1 cellular context compared by ENCODE assay signal in genomic region chr6:125174626-125175025, GRCh38.
TF ChIP-seq lines count a peak whose summit lies in the region.

No MANE protein-coding gene starts in this region.

TF ChIP-seq in K562, 482 proteins besides CTCF, POLR2A, EP300 and RAD21 (continued from another document and continues in another):
- TF ChIP-seq MLX (CRISPR knock-in tag; conservative IDR thresholded peaks at IDR 0.05) = no peak
- TF ChIP-seq ZNF57 (CRISPR knock-in tag; IDR thresholded peaks at IDR 0.05) = no peak
- TF ChIP-seq ZNF655 (CRISPR knock-in tag; IDR thresholded peaks at IDR 0.05) = no peak
- TF ChIP-seq ZNF197 (CRISPR knock-in tag; IDR thresholded peaks at IDR 0.05; ENCODE audit: low read depth) = no peak
- peak; percentile 27; the same call in 1 of the 2 replicates for TF ChIP-seq TCF3 (CRISPR knock-in tag; IDR thresholded peaks at IDR 0.05)
- no peak for TF ChIP-seq NCOA6 (IDR thresholded peaks at IDR 0.05)
- 0 out of 2 replicates have a peak, but pooled peaks have one; percentile 35 for TF ChIP-seq NR2C1 (IDR thresholded peaks at IDR 0.05)
- peak; percentile 84 for TF ChIP-seq NR2C1 (tag; IDR thresholded peaks at IDR 0.05)
- no peak for TF ChIP-seq ID3 (CRISPR knock-in tag; IDR thresholded peaks at IDR 0.05)
- TF ChIP-seq ID3 (tag; IDR thresholded peaks at IDR 0.05) = no peak
- no peak for TF ChIP-seq E4F1 (CRISPR knock-in tag; IDR thresholded peaks at IDR 0.05; ENCODE audit: borderline replicate concordance)
- TF ChIP-seq CTBP1 (IDR thresholded peaks at IDR 0.05; ENCODE audit: borderline replicate concordance) = 0 out of 2 replicates have a peak, but pooled peaks have one; percentile 41
- TF ChIP-seq ZBTB5 (IDR thresholded peaks at IDR 0.05) = no peak
- TF ChIP-seq THAP7 (CRISPR knock-in tag; IDR thresholded peaks at IDR 0.05) = no peak
- no peak for TF ChIP-seq TFAP4 (CRISPR knock-in tag; IDR thresholded peaks at IDR 0.05; ENCODE audit: borderline replicate concordance)
- no peak for TF ChIP-seq XRCC4 (IDR thresholded peaks at IDR 0.05; ENCODE audit: extremely low read depth, insufficient read depth, insufficient read length)
- no peak for TF ChIP-seq ZNF766 (CRISPR knock-in tag; conservative IDR thresholded peaks at IDR 0.05)
- TF ChIP-seq ZMIZ1 (IDR thresholded peaks at IDR 0.05; ENCODE audit: low read depth in 2 of 2, low read length in 2 of 2) = no peak
- no peak for TF ChIP-seq PRMT5 (CRISPR knock-in tag; IDR thresholded peaks at IDR 0.05)
- no peak for TF ChIP-seq JUND (IDR thresholded peaks at IDR 0.05; ENCODE audit: borderline replicate concordance, low read depth, low read length)
- TF ChIP-seq JUND (tag; IDR thresholded peaks at IDR 0.05; ENCODE audit: borderline replicate concordance, low read depth, low read length) = peak; percentile 29; the same call in 1 of the 3 replicates
- no peak for TF ChIP-seq BRD4 (IDR thresholded peaks at IDR 0.05)
- no peak for TF ChIP-seq TFAM (CRISPR knock-in tag; conservative IDR thresholded peaks at IDR 0.05)
- TF ChIP-seq E2F5 (CRISPR knock-in tag; IDR thresholded peaks at IDR 0.05) = no peak
- no peak for TF ChIP-seq ESRRB (CRISPR knock-in tag; IDR thresholded peaks at IDR 0.05; ENCODE audit: borderline replicate concordance)
- TF ChIP-seq NELFE (IDR thresholded peaks at IDR 0.05; ENCODE audit: insufficient read depth, insufficient read length) = no peak
- no peak for TF ChIP-seq TAF1 (IDR thresholded peaks at IDR 0.05; ENCODE audit: control insufficient read depth, extremely low read depth, insufficient read depth, low read length, severe bottlenecking)
- TF ChIP-seq TGIF2 (CRISPR knock-in tag; IDR thresholded peaks at IDR 0.05) = no peak
- no peak for TF ChIP-seq BACH1 (tag; IDR thresholded peaks at IDR 0.05)
- peak; percentile 46 for TF ChIP-seq ZFP36 (IDR thresholded peaks at IDR 0.05; ENCODE audit: low read depth, low read length, partially characterized antibody)
- no peak for TF ChIP-seq SMAD3 (CRISPR knock-in tag; conservative IDR thresholded peaks at IDR 0.05)
- no peak for TF ChIP-seq PML (IDR thresholded peaks at IDR 0.05; ENCODE audit: low read length)
- 0 out of 2 replicates have a peak, but pooled peaks have one; percentile 43 for TF ChIP-seq GABPA (tag; conservative IDR thresholded peaks at IDR 0.05; ENCODE audit: low read depth)
- TF ChIP-seq ZNF3 (CRISPR knock-in tag; IDR thresholded peaks at IDR 0.05) = no peak
- no peak for TF ChIP-seq ZBTB12 (CRISPR knock-in tag; IDR thresholded peaks at IDR 0.05)
- no peak for TF ChIP-seq FOXO4 (CRISPR knock-in tag; IDR thresholded peaks at IDR 0.05)
- TF ChIP-seq PHB (CRISPR knock-in tag; IDR thresholded peaks at IDR 0.05) = no peak
- TF ChIP-seq NR2C2 (CRISPR knock-in tag; IDR thresholded peaks at IDR 0.05) = no peak
- TF ChIP-seq NR2C2 (tag; IDR thresholded peaks at IDR 0.05) = peak; percentile 84
- no peak for TF ChIP-seq IRF2 (CRISPR knock-in tag; IDR thresholded peaks at IDR 0.05)
- TF ChIP-seq ETV6 (IDR thresholded peaks at IDR 0.05; ENCODE audit: borderline replicate concordance in 1 of 2, low read depth in 2 of 2, low read length in 1 of 2) = no peak
- no peak for TF ChIP-seq ETV6 (CRISPR knock-in tag; IDR thresholded peaks at IDR 0.05; ENCODE audit: borderline replicate concordance)
- TF ChIP-seq SMARCA5 (IDR thresholded peaks at IDR 0.05) = no peak
- 0 out of 2 replicates have a peak, but pooled peaks have one; percentile 18 for TF ChIP-seq ELF1 (tag; IDR thresholded peaks at IDR 0.05)
- no peak for TF ChIP-seq TBL1XR1 (IDR thresholded peaks at IDR 0.05; ENCODE audit: low read length in 2 of 2)
- TF ChIP-seq SMARCB1 (IDR thresholded peaks at IDR 0.05; ENCODE audit: insufficient read length, low read depth) = no peak
- TF ChIP-seq TCFL5 (CRISPR knock-in tag; conservative IDR thresholded peaks at IDR 0.05) = no peak
- no peak for TF ChIP-seq KDM4B (IDR thresholded peaks at IDR 0.05; ENCODE audit: borderline replicate concordance in 2 of 2, low read depth in 1 of 2)
- no peak for TF ChIP-seq IRF1 (CRISPR knock-in tag; IDR thresholded peaks at IDR 0.05; ENCODE audit: borderline replicate concordance)
- no peak for TF ChIP-seq POLR3A (IDR thresholded peaks at IDR 0.05; ENCODE audit: borderline replicate concordance, extremely low read depth, insufficient read depth, insufficient read length)
- TF ChIP-seq TRIM28 (IDR thresholded peaks at IDR 0.05) = no peak
- no peak for TF ChIP-seq ZNF124 (CRISPR knock-in tag; IDR thresholded peaks at IDR 0.05)
- no peak for TF ChIP-seq HNRNPK (IDR thresholded peaks at IDR 0.05; ENCODE audit: low read depth, low read length, poor library complexity, severe bottlenecking)
